ENCODE assay signal across 13 cellular contexts in the genomic region with DNA sequence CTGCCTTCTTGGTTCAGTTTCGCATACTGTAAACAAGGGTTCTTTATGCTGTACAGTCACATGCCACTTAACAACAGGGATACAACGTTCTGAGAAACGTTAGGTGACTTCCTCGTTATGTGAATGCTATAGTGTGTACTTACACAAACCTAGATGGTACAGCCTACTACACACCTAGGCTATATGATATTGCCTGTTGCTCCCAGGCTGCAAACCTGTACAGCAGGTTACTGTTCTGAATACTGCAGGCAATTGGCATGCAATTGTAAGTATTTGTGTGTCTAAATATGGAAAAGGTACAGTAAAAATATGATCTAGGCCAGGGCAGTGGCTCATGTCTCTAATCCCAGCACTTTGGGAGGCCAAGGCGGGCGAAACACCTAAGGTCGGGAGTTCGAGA.
DNase-seq lines count a peak whose midpoint lies in the region; ATAC-seq and TF ChIP-seq lines count a peak whose summit lies in the region.
"Had no signal": no experiment of that assay in that cellular context is flagged by ENCODE, and none has a peak within 500 bp of the region (broad histone marks: within the 10 kb centered on the region; RNA-seq: fewer than 3 reads in every experiment).

No MANE protein-coding gene starts in this region.

- peak; percentile 10 for DNase-seq in NCI-H2029 (lab: John Stamatoyannopoulos, UW)
- no peak for DNase-seq in NCI-H2029 treated with DMSO at 0.1 percent for 48 hours (lab: John Stamatoyannopoulos, UW)
- DNase-seq in PC-3: peak; percentile 8
- DNase-seq in left colon: no peak
- DNase-seq in CD8-positive, alpha-beta memory T cell: no peak
- no peak for DNase-seq in activated CD4-positive, alpha-beta memory T cell treated with anti-CD3 and anti-CD28 coated beads, Interleukin-2, amount 10 ng/mL, durations not matched to agents 7 days and 5 days
- no peak for DNase-seq in NCI-H2196 treated with DMSO at 0.1 percent for 48 hours (lab: John Stamatoyannopoulos, UW; ENCODE audit: unreplicated experiment)
- DNase-seq: C1 segment of cervical spinal cord; CD4-positive, alpha-beta T cell; H7 had no signal

- no peaks in the 10 kb centered on the region for H3K27me3 ChIP-seq in PC-3 (ENCODE audit: low read length)
- no peaks in the 10 kb centered on the region for H3K27me3 ChIP-seq in CD8-positive, alpha-beta memory T cell (ENCODE audit: insufficient read depth, low read length, poor library complexity, severe bottlenecking)

- H3K9me3 Mint-ChIP-seq in CD8-positive, alpha-beta memory T cell: peaks cover 0 to 10% (median 5%) of the 10 kb centered on the region in 5 donors
- no peaks in the 10 kb centered on the region for H3K9me3 Mint-ChIP-seq in activated CD4-positive, alpha-beta memory T cell treated with anti-CD3 and anti-CD28 coated beads, Interleukin-2, amount 10 ng/mL, durations not matched to agents 7 days and 5 days

- intact Hi-C loops in PC-3 (cut with micrococcal nuclease) (no loop called here), left colon (cut with DNase I, micrococcal nuclease) (no loop called here)

- no peak overlapping the region for H2AFZ ChIP-seq in PC-3 (ENCODE audit: low read length)
- H2AFZ ChIP-seq: GM23338 had no signal

- CTCF ChIA-PET in PC-3 (lab: Charles Lee): no interaction called here
- CTCF ChIA-PET in CD8-positive, alpha-beta memory T cell (lab: Charles Lee): interaction anchor here (1.3 kb wide), 1 partner anchor 20 kb away, joined by 4 read pairs; no protein-coding TSS in a partner anchor
- CTCF ChIA-PET in activated CD4-positive, alpha-beta memory T cell treated with anti-CD3 and anti-CD28 coated beads, Interleukin-2, amount 10 ng/mL, durations not matched to agents 7 days and 5 days (lab: Charles Lee): no interaction called here

- H3K36me3 ChIP-seq in PC-3 (ENCODE audit: low read depth, low read length): no peaks in the 10 kb centered on the region
- H3K36me3 ChIP-seq in CD8-positive, alpha-beta memory T cell (ENCODE audit: insufficient read depth, low read length): no peaks in the 10 kb centered on the region

- H3K27ac Mint-ChIP-seq in CD8-positive, alpha-beta memory T cell: no peak overlapping the region
- H3K27ac Mint-ChIP-seq in activated CD4-positive, alpha-beta memory T cell treated with anti-CD3 and anti-CD28 coated beads, Interleukin-2, amount 10 ng/mL, durations not matched to agents 7 days and 5 days: no peak overlapping the region
- H3K27ac Mint-ChIP-seq: B cell; CD4-positive, alpha-beta T cell; GM23338 had no signal

- H3K4me3 Mint-ChIP-seq in CD8-positive, alpha-beta memory T cell: no peak overlapping the region
- H3K4me3 Mint-ChIP-seq in activated CD4-positive, alpha-beta memory T cell treated with anti-CD3 and anti-CD28 coated beads, Interleukin-2, amount 10 ng/mL, durations not matched to agents 7 days and 5 days: no peak overlapping the region
- H3K4me3 Mint-ChIP-seq: B cell; CD4-positive, alpha-beta T cell; GM23338 had no signal

- no peaks in the 10 kb centered on the region for H3F3A ChIP-seq in PC-3 (ENCODE audit: low read length, unreplicated experiment)

- no peaks in the 10 kb centered on the region for H3K9me2 ChIP-seq in PC-3 (replicated peaks; ENCODE audit: low read length)

- ATAC-seq in PC-3 (no peak), left colon (peak; percentile 25)
- ATAC-seq: GM23338 had no signal

- peaks cover 9% of the 10 kb centered on the region for H3K4me1 ChIP-seq in PC-3 (ENCODE audit: insufficient read depth, low read length)
- no peaks in the 10 kb centered on the region for H3K4me1 ChIP-seq in CD8-positive, alpha-beta memory T cell (ENCODE audit: insufficient read depth, low read length)

- no peak overlapping the region for H3K4me2 ChIP-seq in PC-3 (ENCODE audit: low read length)
- H3K4me2 ChIP-seq: GM23338 had no signal

- H3K36me3 Mint-ChIP-seq in CD8-positive, alpha-beta memory T cell: peaks cover 0 to 16% (median 4%) of the 10 kb centered on the region in 3 donors
- H3K36me3 Mint-ChIP-seq in activated CD4-positive, alpha-beta memory T cell treated with anti-CD3 and anti-CD28 coated beads, Interleukin-2, amount 10 ng/mL, durations not matched to agents 7 days and 5 days (ENCODE audit: low read depth): no peaks in the 10 kb centered on the region

- no peaks in the 10 kb centered on the region for H3K27me3 Mint-ChIP-seq in CD8-positive, alpha-beta memory T cell
- peaks cover 3% of the 10 kb centered on the region for H3K27me3 Mint-ChIP-seq in activated CD4-positive, alpha-beta memory T cell treated with anti-CD3 and anti-CD28 coated beads, Interleukin-2, amount 10 ng/mL, durations not matched to agents 7 days and 5 days
- H3K27me3 Mint-ChIP-seq: B cell; CD4-positive, alpha-beta T cell had no signal

- H3K4me1 Mint-ChIP-seq in CD8-positive, alpha-beta memory T cell: peaks cover 0 to 6% (median 3%) of the 10 kb centered on the region in 3 donors
- no peaks in the 10 kb centered on the region for H3K4me1 Mint-ChIP-seq in activated CD4-positive, alpha-beta memory T cell treated with anti-CD3 and anti-CD28 coated beads, Interleukin-2, amount 10 ng/mL, durations not matched to agents 7 days and 5 days

- no peak for TF ChIP-seq CTCF in PC-3 (conservative IDR thresholded peaks at IDR 0.05; ENCODE audit: low read depth, low read length)

- no peak overlapping the region for H3K9ac ChIP-seq in PC-3 (ENCODE audit: low read length)

- H3K9me3 ChIP-seq in PC-3 (ENCODE audit: low read length): no peaks in the 10 kb centered on the region
- no peaks in the 10 kb centered on the region for H3K9me3 ChIP-seq in CD8-positive, alpha-beta memory T cell (ENCODE audit: low read length)

- POLR2A ChIA-PET in PC-3 (lab: Charles Lee; ENCODE audit: unreplicated experiment): no interaction called here
- POLR2A ChIA-PET in CD8-positive, alpha-beta memory T cell (lab: Charles Lee): no interaction called here
- POLR2A ChIA-PET in activated CD4-positive, alpha-beta memory T cell treated with anti-CD3 and anti-CD28 coated beads, Interleukin-2, amount 10 ng/mL, durations not matched to agents 7 days and 5 days (lab: Charles Lee): no interaction called here

- no peaks in the 10 kb centered on the region for H4K20me1 ChIP-seq in PC-3 (ENCODE audit: low read length)

- no peak overlapping the region for H3K4me3 ChIP-seq in PC-3 (ENCODE audit: low read length)
- no peak overlapping the region for H3K4me3 ChIP-seq in CD8-positive, alpha-beta memory T cell (ENCODE audit: low read length)
- H3K4me3 ChIP-seq: GM23338 had no signal

- H3K79me2 ChIP-seq in PC-3 (ENCODE audit: low read length): no peaks in the 10 kb centered on the region

- no peak overlapping the region for H3K27ac ChIP-seq in PC-3 (ENCODE audit: low read length)
- no peak overlapping the region for H3K27ac ChIP-seq in CD8-positive, alpha-beta memory T cell (ENCODE audit: low read depth, low read length)
- H3K27ac ChIP-seq: HL-60 had no signal

- no TSS peak for BruUV-seq in PC-3 (replicated peaks; lab: Mats Ljungman, UMichigan)

Comparison
In these comparisons a context has a peak if more than half of its experiments do, and no peak if none do; other contexts are left out.
1. DNase-seq: peak in NCI-H2029 (single experiment) and PC-3 (single experiment); none in NCI-H2029 treated with DMSO at 0.1 percent for 48 hours (single experiment), left colon (0 of 2), CD8-positive, alpha-beta memory T cell (0 of 5), activated CD4-positive, alpha-beta memory T cell treated with anti-CD3 and anti-CD28 coated beads, Interleukin-2, amount 10 ng/mL, durations not matched to agents 7 days and 5 days (single experiment) and NCI-H2196 treated with DMSO at 0.1 percent for 48 hours (single experiment).